In the genomic region with DNA sequence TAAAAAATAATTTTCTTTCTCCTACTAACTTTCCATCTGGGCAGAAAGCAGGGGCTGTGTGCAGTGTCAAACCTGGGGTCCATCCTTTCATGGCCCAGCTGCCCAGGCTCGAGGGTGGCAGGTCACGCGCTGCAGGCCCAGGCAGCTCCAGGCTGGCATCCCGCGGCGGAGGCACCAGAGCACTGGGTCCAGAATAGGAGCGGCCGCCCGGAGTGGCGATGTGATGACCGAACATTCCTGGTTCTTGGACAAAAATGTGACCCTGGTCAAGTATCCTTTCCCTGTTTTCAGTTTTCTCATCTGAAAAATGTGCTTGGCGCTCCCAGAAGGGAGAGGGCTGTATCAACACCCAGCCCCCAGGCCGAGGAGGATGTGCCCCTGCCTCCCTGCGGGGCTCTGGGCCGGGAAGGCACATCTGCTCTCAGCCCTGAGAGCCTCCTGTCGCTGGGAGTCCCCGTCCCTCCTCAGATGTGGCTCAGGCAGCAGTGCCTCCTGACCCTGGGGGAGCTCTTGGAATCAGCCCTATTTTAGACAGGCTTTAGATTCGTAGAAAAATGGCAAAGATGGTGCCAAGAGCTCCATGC, we compare ENCODE assay signal across 18 cellular contexts. TPM values are rescaled to one million over a fixed set of nuclear protein-coding genes. Genes with fewer than 3 reads are reported as not detected.
DNase-seq lines count a peak whose midpoint lies in the region; ATAC-seq and TF ChIP-seq lines count a peak whose summit lies in the region.
"Had no signal": no experiment of that assay in that cellular context is flagged by ENCODE, and none has a peak within 500 bp of the region (broad histone marks: within the 10 kb centered on the region; RNA-seq: fewer than 3 reads in every experiment).

No MANE protein-coding gene starts in this region.

- ATAC-seq in WTC11, result no peak
- no peak for ATAC-seq in right lobe of liver
- no peak for ATAC-seq in mucosa of descending colon
- ATAC-seq: activated T-helper 17 cell treated with anti-CD3 and anti-CD28 coated beads, Interleukin-2, amount 50 U/mL, for 72 hours had no signal

- DNase-seq in activated CD4-positive, alpha-beta memory T cell treated with anti-CD3 and anti-CD28 coated beads, Interleukin-2, amount 10 ng/mL, durations not matched to agents 7 days and 5 days, result no peak
- no peak for DNase-seq in activated CD4-positive, alpha-beta memory T cell treated with anti-CD3 and anti-CD28 coated beads for 36 hours
- DNase-seq in WTC11 (ENCODE audit: low spot score) (no peak), right lobe of liver (no peak), spleen (no peak), HCEC 1CT (no peak), middle frontal gyrus (ENCODE audit: extremely low spot score, low spot score) (no peak), mucosa of descending colon (no peak)
- DNase-seq: activated CD4-positive, alpha-beta T cell treated with anti-CD3 and anti-CD28 coated beads for 48 hours; effector CD8-positive, alpha-beta T cell; Karpas-422; NCI-H1930; NCI-H774 had no signal

- intact Hi-C loops in activated CD4-positive, alpha-beta memory T cell treated with anti-CD3 and anti-CD28 coated beads for 36 hours (cut with micrococcal nuclease), result no loop called here
- intact Hi-C loops in right lobe of liver (cut with DNase I), result no loop called here
- intact Hi-C loops in spleen (cut with DNase I; ENCODE audit: low total_unique reads), result no loop called here
- intact Hi-C loops in mucosa of descending colon (cut with DNase I, micrococcal nuclease), result no loop called here

- no peak overlapping the region for H3K4me3 Mint-ChIP-seq in activated CD4-positive, alpha-beta memory T cell treated with anti-CD3 and anti-CD28 coated beads, Interleukin-2, amount 10 ng/mL, durations not matched to agents 7 days and 5 days
- no peak overlapping the region for H3K4me3 Mint-ChIP-seq in activated CD4-positive, alpha-beta memory T cell treated with anti-CD3 and anti-CD28 coated beads for 36 hours
- H3K4me3 Mint-ChIP-seq in WTC11, result no peak overlapping the region
- H3K4me3 Mint-ChIP-seq: activated T-helper 17 cell treated with anti-CD3 and anti-CD28 coated beads, Interleukin-2, amount 50 U/mL, for 72 hours; T-helper 2 cell treated with Interferon-gamma antibody and Interleukin-4, amounts not matched to agents 5 μg/mL and 100 μg/mL, for 36 hours had no signal

- H3K27ac ChIP-seq in right lobe of liver (peak overlapping the region in 2 of 3 donors; percentile 70 to 86), spleen (peak overlapping the region; percentile 51 to 93 (median 85))

- no peak for TF ChIP-seq POLR2A in right lobe of liver (IDR thresholded peaks at IDR 0.05)
- TF ChIP-seq POLR2A in spleen (IDR thresholded peaks at IDR 0.05), result no peak

- CTCF ChIA-PET in activated CD4-positive, alpha-beta memory T cell treated with anti-CD3 and anti-CD28 coated beads, Interleukin-2, amount 10 ng/mL, durations not matched to agents 7 days and 5 days (lab: Charles Lee), result interaction anchor here (0.6 to 0.7 kb wide), 2 partner anchors 169 to 210 kb away, joined by 3 to 4 read pairs; no protein-coding TSS in a partner anchor
- CTCF ChIA-PET in activated CD4-positive, alpha-beta memory T cell treated with anti-CD3 and anti-CD28 coated beads for 36 hours (lab: Charles Lee), result interaction anchor here (0.9 kb wide), 1 partner anchor 30 kb away, joined by 3 read pairs; no protein-coding TSS in a partner anchor
- CTCF ChIA-PET in WTC11 (lab: Charles Lee), result interaction anchor here (0.7 to 1.4 kb wide), 3 partner anchors 14 to 407 kb away, joined by 3 to 4 read pairs (median 3); no protein-coding TSS in a partner anchor

- H3K36me3 ChIP-seq in right lobe of liver (no peaks in the 10 kb centered on the region), spleen (peaks cover 0 to 79% (median under 1%) of the 10 kb centered on the region in 6 donors), mucosa of descending colon (ENCODE audit: low read depth) (no peaks in the 10 kb centered on the region)

- peaks cover 41% of the 10 kb centered on the region for H3K4me1 Mint-ChIP-seq in activated CD4-positive, alpha-beta memory T cell treated with anti-CD3 and anti-CD28 coated beads, Interleukin-2, amount 10 ng/mL, durations not matched to agents 7 days and 5 days
- H3K4me1 Mint-ChIP-seq in activated CD4-positive, alpha-beta memory T cell treated with anti-CD3 and anti-CD28 coated beads for 36 hours (ENCODE audit: low read depth), result peaks cover 26% of the 10 kb centered on the region
- H3K4me1 Mint-ChIP-seq in WTC11, result peaks cover 15% of the 10 kb centered on the region

- WGBS in right lobe of liver (ENCODE audit: insufficient coverage, low coverage, low lambda C conversion rate, missing lambda C conversion rate), result 52% methylated on average over 4 of the region's 18 CpGs
- WGBS in spleen, 5 donors, result 70 to 75% (median 74%) methylated on average over 18 of the region's 18 CpGs

- H3K27ac Mint-ChIP-seq in activated CD4-positive, alpha-beta memory T cell treated with anti-CD3 and anti-CD28 coated beads, Interleukin-2, amount 10 ng/mL, durations not matched to agents 7 days and 5 days, result peak overlapping the region; percentile 52
- no peak overlapping the region for H3K27ac Mint-ChIP-seq in activated CD4-positive, alpha-beta memory T cell treated with anti-CD3 and anti-CD28 coated beads for 36 hours
- peak overlapping the region; percentile 46 for H3K27ac Mint-ChIP-seq in WTC11
- H3K27ac Mint-ChIP-seq: activated T-helper 17 cell treated with anti-CD3 and anti-CD28 coated beads, Interleukin-2, amount 50 U/mL, for 72 hours; progenitor cell of endocrine pancreas had no signal

- H3K4me3 ChIP-seq in right lobe of liver (no peak overlapping the region), spleen (peak overlapping the region in 1 of 8 donors; percentile 59), mucosa of descending colon (no peak overlapping the region)
- H3K4me3 ChIP-seq: tibial nerve had no signal

- H3K9me3 ChIP-seq in right lobe of liver (no peaks in the 10 kb centered on the region), spleen (no peaks in the 10 kb centered on the region), mucosa of descending colon (no peaks in the 10 kb centered on the region)
- H3K9me3 ChIP-seq: tibial nerve had no signal

- H3K4me1 ChIP-seq in right lobe of liver (peaks cover 0 to 14% (median 0%) of the 10 kb centered on the region in 4 donors), spleen (peaks cover 36 to 89% (median 77%) of the 10 kb centered on the region in 6 donors), mucosa of descending colon (ENCODE audit: low read depth) (no peaks in the 10 kb centered on the region)

- peaks cover 23% of the 10 kb centered on the region for H3K36me3 Mint-ChIP-seq in activated CD4-positive, alpha-beta memory T cell treated with anti-CD3 and anti-CD28 coated beads, Interleukin-2, amount 10 ng/mL, durations not matched to agents 7 days and 5 days (ENCODE audit: low read depth)
- H3K36me3 Mint-ChIP-seq in activated CD4-positive, alpha-beta memory T cell treated with anti-CD3 and anti-CD28 coated beads for 36 hours, result peaks cover 8% of the 10 kb centered on the region
- H3K36me3 Mint-ChIP-seq in WTC11, result peaks cover 19% of the 10 kb centered on the region

- H3K27me3 ChIP-seq in right lobe of liver, result no peaks in the 10 kb centered on the region
- H3K27me3 ChIP-seq in spleen (replicated peaks in 1 of 7), result no peaks in the 10 kb centered on the region
- H3K27me3 ChIP-seq: tibial nerve had no signal

- no peaks in the 10 kb centered on the region for H3K9me3 Mint-ChIP-seq in activated CD4-positive, alpha-beta memory T cell treated with anti-CD3 and anti-CD28 coated beads, Interleukin-2, amount 10 ng/mL, durations not matched to agents 7 days and 5 days
- no peaks in the 10 kb centered on the region for H3K9me3 Mint-ChIP-seq in activated CD4-positive, alpha-beta memory T cell treated with anti-CD3 and anti-CD28 coated beads for 36 hours
- no peaks in the 10 kb centered on the region for H3K9me3 Mint-ChIP-seq in WTC11
- H3K9me3 Mint-ChIP-seq: activated T-helper 17 cell treated with anti-CD3 and anti-CD28 coated beads, Interleukin-2, amount 50 U/mL, for 72 hours; T-helper 2 cell treated with Interferon-gamma antibody and Interleukin-4, amounts not matched to agents 5 μg/mL and 100 μg/mL, for 36 hours had no signal

- no peaks in the 10 kb centered on the region for H3K27me3 Mint-ChIP-seq in activated CD4-positive, alpha-beta memory T cell treated with anti-CD3 and anti-CD28 coated beads, Interleukin-2, amount 10 ng/mL, durations not matched to agents 7 days and 5 days
- H3K27me3 Mint-ChIP-seq in activated CD4-positive, alpha-beta memory T cell treated with anti-CD3 and anti-CD28 coated beads for 36 hours, result no peaks in the 10 kb centered on the region
- no peaks in the 10 kb centered on the region for H3K27me3 Mint-ChIP-seq in WTC11 (ENCODE audit: low read depth)
- H3K27me3 Mint-ChIP-seq: activated T-helper 17 cell treated with anti-CD3 and anti-CD28 coated beads, Interleukin-2, amount 50 U/mL, for 72 hours; progenitor cell of endocrine pancreas had no signal

- POLR2A ChIA-PET in activated CD4-positive, alpha-beta memory T cell treated with anti-CD3 and anti-CD28 coated beads, Interleukin-2, amount 10 ng/mL, durations not matched to agents 7 days and 5 days (lab: Charles Lee), result no interaction called here
- POLR2A ChIA-PET in activated CD4-positive, alpha-beta memory T cell treated with anti-CD3 and anti-CD28 coated beads for 36 hours (lab: Charles Lee), result no interaction called here
- POLR2A ChIA-PET in WTC11 (lab: Charles Lee), result no interaction called here

- TF ChIP-seq CTCF in WTC11 (IDR thresholded peaks at IDR 0.05) (no peak), right lobe of liver (IDR thresholded peaks at IDR 0.05) (no peak), spleen (IDR thresholded peaks at IDR 0.05 in 8 of 11, conservative IDR thresholded peaks at IDR 0.05 in 3 of 11) (no peak), mucosa of descending colon (IDR thresholded peaks at IDR 0.05) (no peak)

TF ChIP-seq in WTC11, 78 proteins besides CTCF, POLR2A, EP300 and RAD21 (continues in another document):
- no peak for TF ChIP-seq ETV6 (CRISPR knock-in tag; IDR thresholded peaks at IDR 0.05)

RNA-seq across cellular contexts. Expression of a gene that starts 29.3 kb away (rescaled TPM):
- total RNA-seq in activated CD4-positive, alpha-beta memory T cell treated with anti-CD3 and anti-CD28 coated beads, Interleukin-2, amount 10 ng/mL, durations not matched to agents 7 days and 5 days, result 10 to 100 TPM; 42.4 to 47.0 TPM
- total RNA-seq in activated CD4-positive, alpha-beta memory T cell treated with anti-CD3 and anti-CD28 coated beads for 36 hours, result 10 to 100 TPM; 60.7 to 64.6 TPM
- total RNA-seq in WTC11 (2021), result 72.8 to 81.0 TPM (median 77.2 TPM) in 3 replicates
- 10 to 100 TPM; 15.0 to 27.9 (median 17.1) TPM for total RNA-seq in right lobe of liver
- 10 to 100 TPM in 6 of 7 donors, 1 to 10 TPM in 1; 6.1 to 30.6 (median 26.4) TPM for total RNA-seq in spleen
- 10 to 100 TPM; 16.4 to 35.4 (median 28.5) TPM for polyA plus RNA-seq in spleen
- total RNA-seq in mucosa of descending colon, result 10 to 100 TPM; 19.8 to 42.2 (median 20.9) TPM

RNA-seq across cellular contexts. Expression of a gene that starts 48.5 kb away (rescaled TPM):
- total RNA-seq in activated CD4-positive, alpha-beta memory T cell treated with anti-CD3 and anti-CD28 coated beads, Interleukin-2, amount 10 ng/mL, durations not matched to agents 7 days and 5 days, result 100 to 1,000 TPM; 631 to 642 TPM
- 100 to 1,000 TPM; 242 to 247 TPM for total RNA-seq in activated CD4-positive, alpha-beta memory T cell treated with anti-CD3 and anti-CD28 coated beads for 36 hours
- total RNA-seq in WTC11 (2021), result 1.0 to 1.5 TPM (median 1.5 TPM) in 3 replicates
- 10 to 100 TPM; 12.9 to 61.8 (median 36.6) TPM for total RNA-seq in right lobe of liver
- 100 to 1,000 TPM; 285 to 754 (median 415) TPM for total RNA-seq in spleen
- polyA plus RNA-seq in spleen, result 100 to 1,000 TPM in 2 of 3 donors, 10 to 100 TPM in 1; 92.1 to 332 (median 250) TPM
- 10 to 100 TPM; 10.8 to 52.3 (median 51.1) TPM for total RNA-seq in mucosa of descending colon
- total RNA-seq: RPMI7951 had no signal
